17 cellular contexts compared by ENCODE assay signal in the genomic region with DNA sequence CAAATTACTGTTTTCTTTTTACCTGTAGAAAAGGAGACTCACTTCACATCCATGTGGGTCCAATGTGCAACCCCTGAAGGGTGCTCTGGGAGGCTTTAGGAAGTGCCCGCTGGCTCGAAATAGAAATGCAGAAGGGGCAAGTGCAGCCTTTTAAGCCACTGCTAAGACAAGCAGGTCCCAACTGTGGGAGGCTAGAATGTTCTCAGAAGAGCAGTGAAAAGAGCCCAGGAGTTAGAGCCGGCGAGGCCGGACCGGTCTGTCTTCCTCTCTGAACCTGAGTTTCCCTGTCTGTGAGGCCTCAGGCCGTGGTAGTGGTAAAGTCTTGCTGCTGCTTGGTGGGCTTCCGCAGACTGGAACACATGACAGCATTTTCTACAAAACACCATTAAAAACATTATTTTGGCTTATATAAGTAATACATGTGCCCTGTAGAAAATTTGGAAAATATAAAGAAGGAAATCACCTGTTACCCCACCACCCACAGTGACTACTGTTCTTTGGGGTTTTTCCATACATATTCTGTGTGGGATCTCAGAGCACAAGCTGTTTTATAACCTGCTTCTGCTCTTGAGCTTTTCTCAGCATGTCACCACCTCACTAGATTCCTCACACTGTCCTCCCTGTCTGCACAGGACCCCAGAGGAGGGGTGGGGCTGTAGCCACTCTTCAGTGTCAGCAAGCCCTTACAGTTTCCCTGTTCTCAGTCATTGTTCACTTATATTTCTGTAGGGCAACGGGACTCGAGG. TPM values are rescaled to one million over a fixed set of nuclear protein-coding genes. Genes with fewer than 3 reads are reported as not detected.
A peak's percentile ranks its signal among the peaks of the same experiment; 100 is the strongest.
DNase-seq lines count a peak whose midpoint lies in the region; ATAC-seq and TF ChIP-seq lines count a peak whose summit lies in the region.
"Had no signal": no experiment of that assay in that cellular context is flagged by ENCODE, and none has a peak within 500 bp of the region (broad histone marks: within the 10 kb centered on the region; RNA-seq: fewer than 3 reads in every experiment).

No MANE protein-coding gene starts in this region.

- TF ChIP-seq POLR2A in gastroesophageal sphincter (IDR thresholded peaks at IDR 0.05), result no peak

- peaks cover 32% of the 10 kb centered on the region for H3K4me1 ChIP-seq in RWPE2 (ENCODE audit: insufficient read depth, poor library complexity, severe bottlenecking)
- peaks cover 3 to 65% (median 43%) of the 10 kb centered on the region in 3 donors for H3K4me1 ChIP-seq in gastroesophageal sphincter

- no peak for TF ChIP-seq CTCF in RWPE2 (IDR thresholded peaks at IDR 0.05; ENCODE audit: poor library complexity, severe bottlenecking)
- no peak for TF ChIP-seq CTCF in gastroesophageal sphincter (IDR thresholded peaks at IDR 0.05)

- ATAC-seq in activated CD4-positive, CD25-positive, alpha-beta regulatory T cell treated with anti-CD3 and anti-CD28 coated beads, Interleukin-2, amount 50 U/mL, for 24 hours, result no peak
- no peak for ATAC-seq in RWPE2 (ENCODE audit: low read depth)
- no peak for ATAC-seq in gastroesophageal sphincter
- ATAC-seq in HG02678 (IDR thresholded peaks at IDR 0.05; ENCODE audit: unreplicated experiment), result no peak
- ATAC-seq in HG02571 (IDR thresholded peaks at IDR 0.05; ENCODE audit: unreplicated experiment), result no peak
- ATAC-seq: A549, K562, PC-3 had no signal

- H3K4me3 ChIP-seq in RWPE2 (ENCODE audit: severe bottlenecking) (no peak overlapping the region), gastroesophageal sphincter (no peak overlapping the region)
- H3K4me3 ChIP-seq: A549, K562 had no signal

- H3K27me3 ChIP-seq in RWPE2 (ENCODE audit: insufficient read depth, poor library complexity, severe bottlenecking), result peaks cover 2% of the 10 kb centered on the region
- no peaks in the 10 kb centered on the region for H3K27me3 ChIP-seq in gastroesophageal sphincter

- WGBS in gastroesophageal sphincter (ENCODE audit: low coverage in 1 of 2), 2 donors, result 75 to 85% methylated on average over 2 to 6 of the region's 10 CpGs

- peaks cover 7% of the 10 kb centered on the region; the same call in 1 of the 2 replicates for H3K36me3 ChIP-seq in RWPE2 (ENCODE audit: low read depth)
- H3K36me3 ChIP-seq in gastroesophageal sphincter, result peaks cover 0 to 16% of the 10 kb centered on the region in 2 donors

- peak; percentile 18 for DNase-seq in activated CD4-positive, CD25-positive, alpha-beta regulatory T cell treated with anti-CD3 and anti-CD28 coated beads, Interleukin-2, amount 50 U/mL, for 72 hours
- peak; percentile 38 for DNase-seq in RWPE2 (ENCODE audit: low spot score)
- DNase-seq in substantia nigra (lab: John Stamatoyannopoulos, UW), result no peak
- DNase-seq in NCI-H748 treated with DMSO at 0.1 percent for 48 hours (lab: John Stamatoyannopoulos, UW), result no peak
- DNase-seq: activated CD4-positive, alpha-beta T cell treated with anti-CD3 and anti-CD28 coated beads for 48 hours; CD4-positive, alpha-beta T cell; DND-41; NCI-H1436 treated with DMSO at 0.1 percent for 48 hours; NCI-H510A; PC-3 had no signal

- no peak for TF ChIP-seq EP300 in gastroesophageal sphincter (IDR thresholded peaks at IDR 0.05)

- no peak overlapping the region for H3K27ac ChIP-seq in RWPE2 (ENCODE audit: poor library complexity, severe bottlenecking)
- H3K27ac ChIP-seq in gastroesophageal sphincter, result peak overlapping the region in 3 of 4 donors; percentile 97 to 99 (median 99)
- H3K27ac ChIP-seq in substantia nigra (ENCODE audit: low read depth, low read length, poor library complexity, severe bottlenecking), result peak overlapping the region; percentile 30
- H3K27ac ChIP-seq: A549, parathyroid adenoma had no signal

- H3K9me3 ChIP-seq in RWPE2 (ENCODE audit: severe bottlenecking) (no peaks in the 10 kb centered on the region), gastroesophageal sphincter (no peaks in the 10 kb centered on the region)
- H3K9me3 ChIP-seq: A549 had no signal

RNA-seq across cellular contexts. Expression of a gene that starts 6.0 kb away (rescaled TPM):
- 1,000 to 10,000 TPM in 2 of 4 donors, 100 to 1,000 TPM in 2; 453 to 1,624 (median 922) TPM for total RNA-seq in gastroesophageal sphincter

RNA-seq across cellular contexts. Expression of a gene that starts 12.4 kb away (rescaled TPM):
- total RNA-seq in gastroesophageal sphincter, result 10 to 100 TPM; 22.5 to 45.2 (median 30.9) TPM

RNA-seq across cellular contexts. Expression of a gene that starts 45.9 kb away (rescaled TPM):
- total RNA-seq in gastroesophageal sphincter, result 10 to 100 TPM; 31.1 to 41.3 (median 38.5) TPM

RNA-seq across cellular contexts. Expression of a gene that starts 46.2 kb away (rescaled TPM):
- total RNA-seq in gastroesophageal sphincter, result 10 to 100 TPM; 25.8 to 41.4 (median 28.4) TPM

Comparison
In these comparisons a context has a peak if more than half of its experiments do, and no peak if none do; other contexts are left out.
1. DNase-seq: peak in activated CD4-positive, CD25-positive, alpha-beta regulatory T cell treated with anti-CD3 and anti-CD28 coated beads, Interleukin-2, amount 50 U/mL, for 72 hours (single experiment) and RWPE2 (single experiment); none in substantia nigra (0 of 49) and NCI-H748 treated with DMSO at 0.1 percent for 48 hours (single experiment).